19 cellular contexts compared by ENCODE assay signal in genomic region chr12:62912644-62913043, GRCh38. TPM values are rescaled to one million over a fixed set of nuclear protein-coding genes. Genes with fewer than 3 reads are reported as not detected.
DNase-seq lines count a peak whose midpoint lies in the region; ATAC-seq and TF ChIP-seq lines count a peak whose summit lies in the region.
"Had no signal": no experiment of that assay in that cellular context is flagged by ENCODE, and none has a peak within 500 bp of the region (broad histone marks: within the 10 kb centered on the region; RNA-seq: fewer than 3 reads in every experiment).

No MANE protein-coding gene starts in this region.

- no peak for ATAC-seq in HG03439 (IDR thresholded peaks at IDR 0.05; ENCODE audit: unreplicated experiment)
- ATAC-seq: SK-N-SH treated with all-trans-retinoic acid at 6 μM for 48 hours had no signal

- peak; percentile 41 for DNase-seq in DMS 273 (lab: John Stamatoyannopoulos, UW; ENCODE audit: unreplicated experiment)
- DNase-seq in DMS 273 treated with DMSO at 0.1 percent for 48 hours (lab: John Stamatoyannopoulos, UW), result no peak
- peak; percentile 8 for DNase-seq in NCI-H2171 (lab: John Stamatoyannopoulos, UW)
- peak; percentile 36 for DNase-seq in cerebellum (ENCODE audit: low spot score)
- peak; percentile 34 for DNase-seq in prostate gland (ENCODE audit: low spot score)
- DNase-seq in activated effector memory CD4-positive, alpha-beta T cell treated with anti-CD3 and anti-CD28 coated beads, Interleukin-2, amount 50 U/mL, for 16 hours, result no peak
- no peak for DNase-seq in COLO668 (lab: John Stamatoyannopoulos, UW; ENCODE audit: unreplicated experiment)
- DNase-seq: Calu3; CD4-positive, alpha-beta T cell; GM23248; HCEC 1CT; NCI-H1092 treated with DMSO at 0.1 percent for 48 hours; NCI-H187 treated with DMSO at 0.1 percent for 48 hours; NCI-H526 treated with DMSO at 0.1 percent for 48 hours; Right ventricle myocardium superior had no signal

- no peaks in the 10 kb centered on the region for H3K36me3 ChIP-seq in prostate gland

- H3K27ac ChIP-seq in prostate gland, result peak overlapping the region; percentile 10 to 70
- H3K27ac ChIP-seq: 22Rv1, GM23248 had no signal

- no peak overlapping the region for H3K4me3 ChIP-seq in prostate gland
- H3K4me3 ChIP-seq: GM23248 had no signal

- no peak for TF ChIP-seq CTCF in prostate gland (IDR thresholded peaks at IDR 0.05)

- intact Hi-C loops in prostate gland (cut with DNase I), result no loop called here

- H3K27me3 ChIP-seq in prostate gland (replicated peaks; ENCODE audit: insufficient read depth), result no peaks in the 10 kb centered on the region

- no peak for TF ChIP-seq POLR2A in prostate gland (IDR thresholded peaks at IDR 0.05)

- WGBS in prostate gland, result 35% methylated on average over 4 of the region's 4 CpGs

- H3K4me1 ChIP-seq in prostate gland (replicated peaks), result no peaks in the 10 kb centered on the region

- no peaks in the 10 kb centered on the region for H3K9me3 ChIP-seq in prostate gland

RNA-seq across cellular contexts. Expression of gene PPM1H, which starts 22.3 kb away (rescaled TPM):
- total RNA-seq in cerebellum (26.5 TPM), prostate gland (10 to 100 TPM; 27.0 to 46.9 TPM)
- total RNA-seq: B cell; CD4-positive, alpha-beta T cell had no signal

Comparison
In these comparisons a context has a peak if more than half of its experiments do, and no peak if none do; other contexts are left out.
1. DNase-seq: peak in DMS 273 (single experiment), NCI-H2171 (single experiment), cerebellum (single experiment) and prostate gland (single experiment); none in DMS 273 treated with DMSO at 0.1 percent for 48 hours (single experiment), activated effector memory CD4-positive, alpha-beta T cell treated with anti-CD3 and anti-CD28 coated beads, Interleukin-2, amount 50 U/mL, for 16 hours (single experiment) and COLO668 (single experiment).